11 cellular contexts compared by ENCODE assay signal in the genomic region with DNA sequence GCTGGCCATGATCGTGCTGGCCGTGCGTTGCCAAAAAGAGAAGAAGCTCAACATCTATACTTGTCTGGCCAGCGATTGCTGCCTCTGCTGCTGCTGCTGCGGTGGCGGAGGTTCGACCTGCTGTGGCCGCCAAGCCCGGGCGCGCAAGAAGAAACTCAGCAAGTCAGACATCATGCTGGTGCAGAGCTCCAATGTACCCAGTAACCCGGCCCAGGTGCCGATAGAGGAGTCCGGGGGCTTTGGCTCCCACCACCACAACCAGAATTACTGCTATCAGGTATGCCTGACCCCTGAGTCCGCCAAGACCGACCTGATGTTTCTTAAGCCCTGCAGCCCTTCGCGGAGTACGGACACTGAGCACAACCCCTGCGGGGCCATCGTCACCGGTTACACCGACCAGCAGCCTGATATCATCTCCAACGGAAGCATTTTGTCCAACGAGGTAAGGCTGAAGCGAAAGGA. TPM values are rescaled to one million over a fixed set of nuclear protein-coding genes. Genes with fewer than 3 reads are reported as not detected.
DNase-seq lines count a peak whose midpoint lies in the region; ATAC-seq and TF ChIP-seq lines count a peak whose summit lies in the region.
"Had no signal": no experiment of that assay in that cellular context is flagged by ENCODE, and none has a peak within 500 bp of the region (broad histone marks: within the 10 kb centered on the region; RNA-seq: fewer than 3 reads in every experiment).

No MANE protein-coding gene starts in this region.

- peaks cover 55% of the 10 kb centered on the region for H3K27me3 Mint-ChIP-seq in activated CD4-positive, alpha-beta memory T cell treated with anti-CD3 and anti-CD28 coated beads, Interleukin-2, amount 10 ng/mL, durations not matched to agents 7 days and 5 days
- H3K27me3 Mint-ChIP-seq in activated CD4-positive, alpha-beta memory T cell treated with anti-CD3 and anti-CD28 coated beads for 36 hours, result peaks cover 48% of the 10 kb centered on the region

- H3K36me3 Mint-ChIP-seq in activated CD4-positive, alpha-beta memory T cell treated with anti-CD3 and anti-CD28 coated beads, Interleukin-2, amount 10 ng/mL, durations not matched to agents 7 days and 5 days (ENCODE audit: low read depth), result peaks cover 16% of the 10 kb centered on the region
- H3K36me3 Mint-ChIP-seq in activated CD4-positive, alpha-beta memory T cell treated with anti-CD3 and anti-CD28 coated beads for 36 hours, result peaks cover 8% of the 10 kb centered on the region

- H3K36me3 ChIP-seq in brain microvascular endothelial cell (replicated peaks) (no peaks in the 10 kb centered on the region), kidney epithelial cell (ENCODE audit: control insufficient read depth, insufficient read depth, low read length) (no peaks in the 10 kb centered on the region)

- peak overlapping the region; percentile 71 for H3K4me3 ChIP-seq in brain microvascular endothelial cell (ENCODE audit: low read depth, low read length)
- H3K4me3 ChIP-seq in kidney epithelial cell (ENCODE audit: low read depth, low read length), result peak overlapping the region; percentile 35

- peaks cover 20% of the 10 kb centered on the region for H3K4me1 Mint-ChIP-seq in activated CD4-positive, alpha-beta memory T cell treated with anti-CD3 and anti-CD28 coated beads, Interleukin-2, amount 10 ng/mL, durations not matched to agents 7 days and 5 days
- H3K4me1 Mint-ChIP-seq in activated CD4-positive, alpha-beta memory T cell treated with anti-CD3 and anti-CD28 coated beads for 36 hours (ENCODE audit: low read depth), result peaks cover 17% of the 10 kb centered on the region

- DNase-seq in activated CD4-positive, alpha-beta memory T cell treated with anti-CD3 and anti-CD28 coated beads, Interleukin-2, amount 10 ng/mL, durations not matched to agents 7 days and 5 days, result no peak
- no peak for DNase-seq in activated CD4-positive, alpha-beta memory T cell treated with anti-CD3 and anti-CD28 coated beads for 36 hours
- DNase-seq in brain microvascular endothelial cell, result no peak
- DNase-seq in kidney epithelial cell (ENCODE audit: low read depth), result no peak
- DNase-seq in NCI-H526 treated with DMSO at 0.1 percent for 48 hours (lab: John Stamatoyannopoulos, UW), result no peak
- DNase-seq in putamen (ENCODE audit: low spot score), result no peak

- POLR2A ChIA-PET in activated CD4-positive, alpha-beta memory T cell treated with anti-CD3 and anti-CD28 coated beads, Interleukin-2, amount 10 ng/mL, durations not matched to agents 7 days and 5 days (lab: Charles Lee), result no interaction called here
- POLR2A ChIA-PET in activated CD4-positive, alpha-beta memory T cell treated with anti-CD3 and anti-CD28 coated beads for 36 hours (lab: Charles Lee), result no interaction called here

- no peak overlapping the region for H3K4me3 Mint-ChIP-seq in activated CD4-positive, alpha-beta memory T cell treated with anti-CD3 and anti-CD28 coated beads, Interleukin-2, amount 10 ng/mL, durations not matched to agents 7 days and 5 days
- H3K4me3 Mint-ChIP-seq in activated CD4-positive, alpha-beta memory T cell treated with anti-CD3 and anti-CD28 coated beads for 36 hours, result no peak overlapping the region

- CTCF ChIA-PET in activated CD4-positive, alpha-beta memory T cell treated with anti-CD3 and anti-CD28 coated beads, Interleukin-2, amount 10 ng/mL, durations not matched to agents 7 days and 5 days (lab: Charles Lee), result no interaction called here
- CTCF ChIA-PET in activated CD4-positive, alpha-beta memory T cell treated with anti-CD3 and anti-CD28 coated beads for 36 hours (lab: Charles Lee), result no interaction called here

- peak overlapping the region; percentile 58 for H3K27ac Mint-ChIP-seq in activated CD4-positive, alpha-beta memory T cell treated with anti-CD3 and anti-CD28 coated beads, Interleukin-2, amount 10 ng/mL, durations not matched to agents 7 days and 5 days
- no peak overlapping the region for H3K27ac Mint-ChIP-seq in activated CD4-positive, alpha-beta memory T cell treated with anti-CD3 and anti-CD28 coated beads for 36 hours

- H3K27me3 ChIP-seq in brain microvascular endothelial cell (replicated peaks) (no peaks in the 10 kb centered on the region), kidney epithelial cell (ENCODE audit: control insufficient read depth, insufficient read depth, low read length) (peaks cover 40% of the 10 kb centered on the region)

- no peak overlapping the region for H3K27ac ChIP-seq in brain microvascular endothelial cell
- H3K27ac ChIP-seq in temporal lobe (ENCODE audit: low read depth, low read length), result peak overlapping the region; percentile 91
- H3K27ac ChIP-seq: C4-2B, foreskin keratinocyte had no signal

- intact Hi-C loops in activated CD4-positive, alpha-beta memory T cell treated with anti-CD3 and anti-CD28 coated beads for 36 hours (cut with micrococcal nuclease), result no loop called here

- H3K9me3 Mint-ChIP-seq in activated CD4-positive, alpha-beta memory T cell treated with anti-CD3 and anti-CD28 coated beads, Interleukin-2, amount 10 ng/mL, durations not matched to agents 7 days and 5 days, result no peaks in the 10 kb centered on the region
- H3K9me3 Mint-ChIP-seq in activated CD4-positive, alpha-beta memory T cell treated with anti-CD3 and anti-CD28 coated beads for 36 hours, result no peaks in the 10 kb centered on the region

- ATAC-seq in HG02852 (IDR thresholded peaks at IDR 0.05; ENCODE audit: unreplicated experiment), result no peak
- ATAC-seq: foreskin keratinocyte had no signal

- in situ Hi-C loops in brain microvascular endothelial cell (cut with HindIII; ENCODE audit: low pct_ligation_motif_present, low sequenced_read_pairs), result no loop called here

- TF ChIP-seq CTCF in brain microvascular endothelial cell (IDR thresholded peaks at IDR 0.05; ENCODE audit: low read depth, low read length, missing control alignments) (no peak), kidney epithelial cell (IDR thresholded peaks at IDR 0.05; ENCODE audit: insufficient read depth, low read length, poor library complexity, severe bottlenecking) (no peak)

RNA-seq across cellular contexts. Expression of a gene that starts 3.3 kb away (rescaled TPM):
- not detected for total RNA-seq in activated CD4-positive, alpha-beta memory T cell treated with anti-CD3 and anti-CD28 coated beads, Interleukin-2, amount 10 ng/mL, durations not matched to agents 7 days and 5 days
- not detected for total RNA-seq in activated CD4-positive, alpha-beta memory T cell treated with anti-CD3 and anti-CD28 coated beads for 36 hours
- total RNA-seq in kidney epithelial cell, result 0.62 and 2.0 TPM in 2 replicates
- total RNA-seq in temporal lobe, result 79.9 TPM
- total RNA-seq: activated CD8-positive, alpha-beta memory T cell treated with anti-CD3 and anti-CD28 coated beads for 36 hours; foreskin keratinocyte had no signal

Comparison
In these comparisons a context has a peak if more than half of its experiments do, and no peak if none do; other contexts are left out.
1. RNA of a gene that starts 3.3 kb away (total RNA-seq): 79.9 TPM in temporal lobe (single experiment); 0.62 to 2.0 TPM in kidney epithelial cell, not detected in activated CD4-positive, alpha-beta memory T cell treated with anti-CD3 and anti-CD28 coated beads, Interleukin-2, amount 10 ng/mL, durations not matched to agents 7 days and 5 days and not detected in activated CD4-positive, alpha-beta memory T cell treated with anti-CD3 and anti-CD28 coated beads for 36 hours; every median in the first group is over 10 times any median in the second.